Comparison of ENCODE assay signal across 9 cellular contexts in genomic region chr5:180605554-180606214, GRCh38. TPM values are rescaled to one million over a fixed set of nuclear protein-coding genes. Genes with fewer than 3 reads are reported as not detected.
A peak's percentile ranks its signal among the peaks of the same experiment; 100 is the strongest.
DNase-seq lines count a peak whose midpoint lies in the region; ATAC-seq, FAIRE-seq and TF ChIP-seq lines count a peak whose summit lies in the region.
"Had no signal": no experiment of that assay in that cellular context is flagged by ENCODE, and none has a peak within 500 bp of the region (broad histone marks: within the 10 kb centered on the region; RNA-seq: fewer than 3 reads in every experiment).

No MANE protein-coding gene starts in this region.

- intact Hi-C loops in aorta (cut with DNase I) = no loop called here

- H3K9me3 ChIP-seq in NT2/D1 (ENCODE audit: insufficient read depth, low read length) (no peaks in the 10 kb centered on the region), fibroblast of lung (ENCODE audit: control insufficient read depth, insufficient read depth, low read depth, low read length) (no peaks in the 10 kb centered on the region), aorta (ENCODE audit: control insufficient read depth, low read length) (no peaks in the 10 kb centered on the region)

- H3K79me2 ChIP-seq in fibroblast of lung (ENCODE audit: control insufficient read depth, insufficient read depth, low read length) = no peaks in the 10 kb centered on the region

- peak; percentile 64 for DNase-seq in H54 (ENCODE audit: insufficient read length, low spot score)
- peak; percentile 50 for DNase-seq in NT2/D1 (ENCODE audit: low read depth, low spot score)
- peak; percentile 45 for DNase-seq in activated T-cell treated with anti-CD3 and anti-CD28 coated beads for 4 hours
- peak; percentile 32 to 60 for DNase-seq in fibroblast of lung (ENCODE audit: low read depth in 2 of 2)
- DNase-seq in pons (ENCODE audit: low spot score) = peak; percentile 37
- peak; percentile 55 to 62 for DNase-seq in aorta

- H3K36me3 ChIP-seq in NT2/D1 (ENCODE audit: insufficient read depth, insufficient read length, low read length) (no peaks in the 10 kb centered on the region), fibroblast of lung (ENCODE audit: control insufficient read depth, insufficient read depth, low read length) (no peaks in the 10 kb centered on the region), aorta (ENCODE audit: control insufficient read depth in 1 of 2, insufficient read depth in 2 of 2, low read length in 1 of 2) (no peaks in the 10 kb centered on the region)

- H3K9ac ChIP-seq in NT2/D1 (ENCODE audit: insufficient read length, low read depth) (no peak overlapping the region), fibroblast of lung (ENCODE audit: insufficient read depth, low read length) (no peak overlapping the region)

- H2AFZ ChIP-seq in fibroblast of lung (ENCODE audit: low read length) = no peak overlapping the region

- FAIRE-seq in H54 (lab: Jason Lieb, UNC) = no peak

- TF ChIP-seq POLR2A in H54 (IDR thresholded peaks at IDR 0.05; ENCODE audit: low read depth, low read length) = no peak

- H3K4me1 ChIP-seq in NT2/D1 (ENCODE audit: insufficient read depth, insufficient read length) (peaks cover 2% of the 10 kb centered on the region), fibroblast of lung (ENCODE audit: control insufficient read depth, extremely low read depth, insufficient read depth, low read length) (no peaks in the 10 kb centered on the region), aorta (ENCODE audit: control insufficient read depth in 1 of 2, insufficient read depth in 2 of 2, low read length in 2 of 2) (no peaks in the 10 kb centered on the region)

- no peaks in the 10 kb centered on the region for H3K27me3 ChIP-seq in NT2/D1 (ENCODE audit: insufficient read depth, insufficient read length)
- no peaks in the 10 kb centered on the region for H3K27me3 ChIP-seq in fibroblast of lung (ENCODE audit: control insufficient read depth, insufficient read depth, low read length)
- no peaks in the 10 kb centered on the region for H3K27me3 ChIP-seq in aorta (ENCODE audit: control insufficient read depth in 1 of 2, insufficient read depth in 2 of 2, low read length in 1 of 2)

- no peak overlapping the region for H3K4me3 ChIP-seq in NT2/D1 (ENCODE audit: insufficient read length, low read depth)
- no peak overlapping the region for H3K4me3 ChIP-seq in fibroblast of lung (replicated peaks in 1 of 4; ENCODE audit: control extremely low read depth in 1 of 4, insufficient read depth in 1 of 4, low read depth in 3 of 4, low read length in 4 of 4)
- no peak overlapping the region for H3K4me3 ChIP-seq in aorta (ENCODE audit: low read length in 2 of 2)

- WGBS in aorta, 2 donors = 54 to 58% methylated on average over 11 of the region's 11 CpGs

- H3K27ac ChIP-seq in C4-2B = peak overlapping the region; percentile 36; the same call in 1 of the 2 replicates
- no peak overlapping the region for H3K27ac ChIP-seq in fibroblast of lung (ENCODE audit: insufficient read depth, low read length)
- H3K27ac ChIP-seq in aorta (ENCODE audit: low read depth in 1 of 2, low read length in 2 of 2) = no peak overlapping the region

- H3K4me2 ChIP-seq in fibroblast of lung (ENCODE audit: extremely low read depth, insufficient read depth, low read length) = no peak overlapping the region

- no peak for ATAC-seq in aorta (ENCODE audit: low FRiP score)
- ATAC-seq in HG03439 (IDR thresholded peaks at IDR 0.05; ENCODE audit: unreplicated experiment) = no peak

- peak; percentile 93 for TF ChIP-seq CTCF in C4-2B (conservative IDR thresholded peaks at IDR 0.05)
- TF ChIP-seq CTCF in fibroblast of lung (conservative IDR thresholded peaks at IDR 0.05 in 1 of 2, IDR thresholded peaks at IDR 0.05 in 1 of 2; ENCODE audit: low read depth in 1 of 2, low read length in 2 of 2) = peak; percentile 61 to 85

- no peaks in the 10 kb centered on the region for H4K20me1 ChIP-seq in fibroblast of lung (ENCODE audit: control insufficient read depth, extremely low read depth, insufficient read depth, low read length)

RNA-seq across cellular contexts. Expression of gene SCGB3A1, which starts 14.4 kb away (rescaled TPM):
- total RNA-seq in fibroblast of lung (not detected in 2 replicates), aorta (not detected)
- polyA plus RNA-seq in fibroblast of lung (not detected in 2 replicates), aorta (1 to 10 TPM in 1 of 2 donors, not detected in 1; 2.0 TPM)
- not detected in 2 replicates for polyA plus RNA-seq in fibroblast of lung (2012)
- polyA minus RNA-seq in fibroblast of lung (ENCODE audit: low replicate concordance) = not detected in 2 replicates
- total RNA-seq: subcutaneous adipose tissue had no signal

RNA-seq across cellular contexts. Expression of gene FLT4, which starts 43.7 kb away (rescaled TPM):
- total RNA-seq in fibroblast of lung (0.17 and 0.26 TPM in 2 replicates), aorta (10 to 100 TPM; 13.7 to 22.1 TPM)
- polyA plus RNA-seq in fibroblast of lung (0.14 TPM in 1 of 2 replicates, not detected in the other), aorta (1 to 10 TPM in 1 of 2 donors, under 1 TPM in 1; 0.13 to 1.6 TPM)
- 0.16 TPM in 1 of 2 replicates, not detected in the other for polyA plus RNA-seq in fibroblast of lung (2012)
- not detected in 2 replicates for polyA minus RNA-seq in fibroblast of lung (ENCODE audit: low replicate concordance)

Comparison
In these comparisons a context has a peak if more than half of its experiments do, and no peak if none do; other contexts are left out.
1. RNA of gene FLT4, which starts 43.7 kb away (total RNA-seq): 13.7 to 22.1 TPM in aorta; 0.17 to 0.26 TPM in fibroblast of lung; every median in the first group is over 10 times any median in the second.
2. Peak in every context shown above with its lines, with median percentiles within 50 percentile points of each other: DNase-seq.